Comparison of ENCODE assay signal across 24 cellular contexts in the genomic region with DNA sequence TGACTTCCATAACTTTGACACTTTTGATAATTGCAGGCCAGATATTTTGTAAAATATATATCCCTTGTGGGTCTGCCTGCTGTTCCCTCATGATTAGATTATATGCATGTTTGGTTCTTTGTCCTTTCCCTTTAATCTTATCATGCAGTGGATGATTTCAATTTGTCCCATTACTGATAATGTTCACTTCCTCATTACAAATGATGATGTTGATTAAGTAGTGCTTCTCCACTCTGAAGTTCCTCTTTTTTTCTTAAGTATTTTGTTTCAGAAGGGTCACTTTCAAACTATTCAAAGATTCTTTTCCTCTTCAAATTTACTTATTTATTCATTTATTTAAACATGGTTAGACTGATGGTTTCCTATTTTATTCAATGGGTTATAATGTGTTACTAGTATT.
"Had no signal": no experiment of that assay in that cellular context is flagged by ENCODE, and none has a peak within 500 bp of the region (broad histone marks: within the 10 kb centered on the region; RNA-seq: fewer than 3 reads in every experiment).

No MANE protein-coding gene starts in this region.

- FAIRE-seq: endothelial cell of umbilical vein, kidney, urothelium cell line had no signal

- H3K9me3 ChIP-seq: ovary, right lobe of liver, thoracic aorta had no signal

- H3K27me3 ChIP-seq: ovary, right lobe of liver had no signal

- H3K36me3 ChIP-seq: ovary, right lobe of liver, thoracic aorta had no signal

- ATAC-seq: activated naive CD8-positive, alpha-beta T cell treated with anti-CD3 and anti-CD28 coated beads, Interleukin-2, amount 50 U/mL, for 24 hours; esophagus mucosa; left colon; right lobe of liver; stimulated activated effector memory CD8-positive, alpha-beta T cell treated with anti-CD3 and anti-CD28 coated beads, Interleukin-12 subunit alpha, Interleukin-12 subunit beta, amount 100 ng/mL, for 72 hours had no signal

- H3K4me3 ChIP-seq: ovary, right lobe of liver, thoracic aorta had no signal

- DNase-seq: activated CD4-positive, alpha-beta memory T cell treated with anti-CD3 and anti-CD28 coated beads, Interleukin-2, amount 10 ng/mL, durations not matched to agents 7 days and 5 days; activated CD4-positive, alpha-beta T cell treated with anti-CD3 and anti-CD28 coated beads for 1 hour; activated CD4-positive, alpha-beta T cell treated with anti-CD3 and anti-CD28 coated beads, Interleukin-2, amount 10 ng/mL, durations not matched to agents 7 days and 5 days; activated naive CD8-positive, alpha-beta T cell treated with anti-CD3 and anti-CD28 coated beads, Interleukin-2, amount 50 U/mL, for 24 hours; activated T-cell treated with anti-CD3 and anti-CD28 coated beads, Interleukin-2, amount 50 U/mL, for 48 hours; amygdala; caudate nucleus; foreskin fibroblast; head of caudate nucleus; hippocampal formation; immature natural killer cell; kidney; left colon; mammary epithelial cell; naive B cell; ovary; right lobe of liver; stimulated activated CD4-positive, alpha-beta T cell treated with anti-CD3 and anti-CD28 coated beads, Interleukin-4, amount 100 ng/mL, for 24 hours; trophoblast cell had no signal

- H3K4me1 ChIP-seq: right lobe of liver had no signal

- H3K27ac ChIP-seq: ovary, right lobe of liver, thoracic aorta had no signal
